Comparison of ENCODE assay signal across 29 cellular contexts in the genomic region with DNA sequence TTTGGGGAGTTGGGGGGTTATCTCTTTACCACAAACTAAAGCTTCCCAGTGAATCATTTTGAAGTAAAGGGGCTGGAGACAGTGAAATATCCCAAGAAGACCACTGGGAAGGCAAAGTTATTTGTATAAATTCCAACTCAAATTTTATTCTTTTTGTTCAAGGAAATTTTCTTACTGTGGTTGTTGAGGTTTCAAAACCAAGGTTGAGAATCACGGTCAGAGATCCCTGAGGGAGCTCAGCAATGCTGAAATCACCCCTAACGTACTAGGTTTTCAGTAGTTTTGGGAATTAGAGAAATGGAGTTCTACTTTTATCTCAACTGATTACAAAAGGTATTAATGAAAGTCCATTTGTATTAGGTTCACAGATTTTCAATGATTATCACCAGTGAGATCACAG.
"Had no signal": no experiment of that assay in that cellular context is flagged by ENCODE, and none has a peak within 500 bp of the region (broad histone marks: within the 10 kb centered on the region; RNA-seq: fewer than 3 reads in every experiment).

No MANE protein-coding gene starts in this region.

- H2AFZ ChIP-seq: hepatocyte, neural progenitor cell had no signal

- FAIRE-seq: endometrium had no signal

- H3K27ac Mint-ChIP-seq: effector memory CD8-positive, alpha-beta T cell; memory B cell; mesothelial cell of epicardium; naive thymus-derived CD4-positive, alpha-beta T cell; nephron; neural progenitor cell; stimulated activated naive B cell treated with anti-CD40 and anti-IgM and Interleukin-4, amounts not matched to agents 10 μg/mL and 1 μg/mL and 100 μg/mL, for 72 hours; stimulated activated naive CD8-positive, alpha-beta T cell treated with anti-CD3 and anti-CD28 coated beads, Interleukin-15, Interleukin-2, amounts not matched to agents 100 ng/mL and 50 ng/mL, for 24 hours had no signal

- H3K4me3 ChIP-seq: coronary artery, esophagus squamous epithelium, gastrocnemius medialis, heart left ventricle, hepatocyte, lung, mucosa of descending colon, neural progenitor cell, prostate gland, sigmoid colon, skin epidermis, spleen, thyroid gland, vagina had no signal

- H3K36me3 Mint-ChIP-seq: memory B cell; mesothelial cell of epicardium; naive thymus-derived CD4-positive, alpha-beta T cell; neural progenitor cell had no signal

- H3K9me3 Mint-ChIP-seq: effector memory CD8-positive, alpha-beta T cell; memory B cell; mesothelial cell of epicardium; naive thymus-derived CD4-positive, alpha-beta T cell; nephron; neural progenitor cell; stimulated activated naive B cell treated with anti-CD40 and anti-IgM and Interleukin-4, amounts not matched to agents 10 μg/mL and 1 μg/mL and 100 μg/mL, for 72 hours; stimulated activated naive CD8-positive, alpha-beta T cell treated with anti-CD3 and anti-CD28 coated beads, Interleukin-15, Interleukin-2, amounts not matched to agents 100 ng/mL and 50 ng/mL, for 24 hours had no signal

- H3K36me3 ChIP-seq: esophagus squamous epithelium, gastrocnemius medialis, heart left ventricle, neural progenitor cell, prostate gland, sigmoid colon, spleen, thyroid gland, vagina had no signal

- DNase-seq: dermis blood vessel endothelial cell; effector memory CD8-positive, alpha-beta T cell; erythroblast; esophagus squamous epithelium; gastrocnemius medialis; heart left ventricle; kidney; mucosa of descending colon; naive thymus-derived CD4-positive, alpha-beta T cell; right cardiac atrium; sigmoid colon; spleen; stimulated activated CD4-positive, alpha-beta T cell treated with anti-CD3 and anti-CD28 coated beads, Interleukin-4, amount 100 ng/mL, for 4 hours; stimulated activated naive B cell treated with anti-CD40 and anti-IgM and Interleukin-4, amounts not matched to agents 10 μg/mL and 1 μg/mL and 100 μg/mL, for 72 hours; thyroid gland; trophoblast cell had no signal

- H3K9ac ChIP-seq: neural progenitor cell had no signal

- H3K4me2 ChIP-seq: hepatocyte, neural progenitor cell had no signal

- H3K27ac ChIP-seq: coronary artery, esophagus squamous epithelium, gastrocnemius medialis, heart left ventricle, hepatocyte, neural progenitor cell, prostate gland, sigmoid colon, skin epidermis, spleen, vagina had no signal

- H3K79me2 ChIP-seq: hepatocyte had no signal

- H3K4me3 Mint-ChIP-seq: effector memory CD8-positive, alpha-beta T cell; memory B cell; mesothelial cell of epicardium; naive thymus-derived CD4-positive, alpha-beta T cell; nephron; neural progenitor cell; stimulated activated naive B cell treated with anti-CD40 and anti-IgM and Interleukin-4, amounts not matched to agents 10 μg/mL and 1 μg/mL and 100 μg/mL, for 72 hours; stimulated activated naive CD8-positive, alpha-beta T cell treated with anti-CD3 and anti-CD28 coated beads, Interleukin-15, Interleukin-2, amounts not matched to agents 100 ng/mL and 50 ng/mL, for 24 hours had no signal

- H3K4me1 ChIP-seq: neural progenitor cell, prostate gland had no signal

- H3K4me1 Mint-ChIP-seq: memory B cell, neural progenitor cell had no signal

- ATAC-seq: effector memory CD8-positive, alpha-beta T cell; gastrocnemius medialis; heart left ventricle; left lobe of liver; mucosa of descending colon; naive thymus-derived CD4-positive, alpha-beta T cell; right cardiac atrium; stimulated activated naive B cell treated with anti-CD40 and anti-IgM and Interleukin-4, amounts not matched to agents 10 μg/mL and 1 μg/mL and 100 μg/mL, for 72 hours had no signal

- H3K27me3 ChIP-seq: esophagus squamous epithelium, gastrocnemius medialis, heart left ventricle, neural progenitor cell, sigmoid colon, spleen, thyroid gland, vagina had no signal

- H3K9me3 ChIP-seq: esophagus squamous epithelium, gastrocnemius medialis, heart left ventricle, mucosa of descending colon, prostate gland, sigmoid colon, spleen, thyroid gland, vagina had no signal
